ENCODE assay signal across 12 cellular contexts in genomic region chr3:168117059-168117458, GRCh38. TPM values are rescaled to one million over a fixed set of nuclear protein-coding genes. Genes with fewer than 3 reads are reported as not detected.
DNase-seq lines count a peak whose midpoint lies in the region; ATAC-seq and TF ChIP-seq lines count a peak whose summit lies in the region.
"Had no signal": no experiment of that assay in that cellular context is flagged by ENCODE, and none has a peak within 500 bp of the region (broad histone marks: within the 10 kb centered on the region; RNA-seq: fewer than 3 reads in every experiment).

No MANE protein-coding gene starts in this region.

- intact Hi-C loops in transverse colon (cut with DNase I; ENCODE audit: low total_unique reads): loop anchor here (10.0 kb wide), 1 partner anchor 62 kb away; no protein-coding TSS in a partner anchor

- H3K4me3 Mint-ChIP-seq in immature natural killer cell: no peak overlapping the region
- H3K4me3 Mint-ChIP-seq: activated naive CD4-positive, alpha-beta T cell treated with anti-CD3 and anti-CD28 coated beads for 36 hours had no signal

- in situ Hi-C loops in transverse colon (cut with MboI; ENCODE audit: low pct_ligation_motif_present in 1 of 4, low pct_unique_long_range_greater_than_20kb in 1 of 4, low sequenced_read_pairs in 3 of 4): no loop called here

- ATAC-seq in GM19397 (IDR thresholded peaks at IDR 0.05; ENCODE audit: unreplicated experiment): no peak
- ATAC-seq: A549 had no signal

- TF ChIP-seq CTCF in cardiac muscle cell (IDR thresholded peaks at IDR 0.05; ENCODE audit: low read depth, low read length) (no peak), right atrium auricular region (IDR thresholded peaks at IDR 0.05) (no peak), foreskin fibroblast (IDR thresholded peaks at IDR 0.05; ENCODE audit: low read depth, low read length) (no peak), transverse colon (IDR thresholded peaks at IDR 0.05) (no peak)

- WGBS in transverse colon (ENCODE audit: low coverage in 1 of 2), 2 donors: 15 to 48% methylated on average over 3 of the region's 3 CpGs

- no peaks in the 10 kb centered on the region for H3K27me3 Mint-ChIP-seq in immature natural killer cell (ENCODE audit: low read depth in 3 of 3)

- H3K9me3 ChIP-seq in cardiac muscle cell (ENCODE audit: low read depth) (no peaks in the 10 kb centered on the region), right atrium auricular region (no peaks in the 10 kb centered on the region), adipocyte (ENCODE audit: control insufficient read depth, low read length) (no peaks in the 10 kb centered on the region), transverse colon (no peaks in the 10 kb centered on the region)
- H3K9me3 ChIP-seq: A549 had no signal

- peaks cover 0 to 6% of the 10 kb centered on the region in 2 donors for H3K4me1 Mint-ChIP-seq in immature natural killer cell

- peak in 1 of 2 donors; percentile 74 for DNase-seq in cardiac muscle cell (ENCODE audit: low read depth in 1 of 2, low spot score in 1 of 2)
- no peak for DNase-seq in right atrium auricular region (ENCODE audit: low spot score)
- peak; percentile 17 for DNase-seq in adipocyte (ENCODE audit: low read depth)
- DNase-seq in foreskin fibroblast: peak; percentile 32 to 44
- no peak for DNase-seq in transverse colon
- DNase-seq in immature natural killer cell: no peak
- DNase-seq in retina: no peak
- DNase-seq: activated naive CD4-positive, alpha-beta T cell treated with anti-CD3 and anti-CD28 coated beads for 36 hours; NCI-H446 treated with DMSO at 0.1 percent for 48 hours; stimulated activated CD4-positive, alpha-beta T cell treated with anti-CD3 and anti-CD28 coated beads, Interleukin-15, amount 100 ng/mL, for 24 hours had no signal

- H3K9me3 Mint-ChIP-seq in immature natural killer cell: no peaks in the 10 kb centered on the region
- H3K9me3 Mint-ChIP-seq: activated naive CD4-positive, alpha-beta T cell treated with anti-CD3 and anti-CD28 coated beads for 36 hours had no signal

- TF ChIP-seq EP300 in transverse colon (IDR thresholded peaks at IDR 0.05; ENCODE audit: low read depth): no peak

- no peak for TF ChIP-seq POLR2A in transverse colon (IDR thresholded peaks at IDR 0.05)

- H3K4me1 ChIP-seq in cardiac muscle cell (ENCODE audit: low read depth) (peaks cover 28% of the 10 kb centered on the region), right atrium auricular region (peaks cover 0 to 27% of the 10 kb centered on the region in 2 donors), adipocyte (ENCODE audit: control insufficient read depth, insufficient read depth, low read length) (peaks cover 30% of the 10 kb centered on the region), transverse colon (peaks cover 4 to 38% (median 20%) of the 10 kb centered on the region in 4 donors)

- H3K4me3 ChIP-seq in cardiac muscle cell: no peak overlapping the region
- H3K4me3 ChIP-seq in right atrium auricular region: no peak overlapping the region
- no peak overlapping the region for H3K4me3 ChIP-seq in adipocyte (ENCODE audit: low read length)
- H3K4me3 ChIP-seq in foreskin fibroblast (ENCODE audit: low read depth in 1 of 2, low read length in 2 of 2): no peak overlapping the region
- H3K4me3 ChIP-seq in transverse colon: no peak overlapping the region
- H3K4me3 ChIP-seq: A549 had no signal

- H3K27me3 ChIP-seq in cardiac muscle cell (no peaks in the 10 kb centered on the region), right atrium auricular region (no peaks in the 10 kb centered on the region), adipocyte (replicated peaks; ENCODE audit: control insufficient read depth, insufficient read depth, low read length) (no peaks in the 10 kb centered on the region), transverse colon (no peaks in the 10 kb centered on the region)

- no peak overlapping the region for H3K27ac Mint-ChIP-seq in immature natural killer cell
- H3K27ac Mint-ChIP-seq: activated naive CD4-positive, alpha-beta T cell treated with anti-CD3 and anti-CD28 coated beads for 36 hours had no signal

- no peak overlapping the region for H3K9ac ChIP-seq in adipocyte (ENCODE audit: low read length)

- no peaks in the 10 kb centered on the region for H3K36me3 Mint-ChIP-seq in immature natural killer cell

- H3K27ac ChIP-seq in cardiac muscle cell (peak overlapping the region; percentile 37), right atrium auricular region (peak overlapping the region in 1 of 2 donors; percentile 2), transverse colon (peak overlapping the region; percentile 46 to 63 (median 55))
- H3K27ac ChIP-seq: A549 had no signal

- no peaks in the 10 kb centered on the region for H3K36me3 ChIP-seq in cardiac muscle cell
- H3K36me3 ChIP-seq in right atrium auricular region: no peaks in the 10 kb centered on the region
- no peaks in the 10 kb centered on the region for H3K36me3 ChIP-seq in adipocyte (ENCODE audit: control insufficient read depth, insufficient read depth, low read length, severe bottlenecking)
- H3K36me3 ChIP-seq in transverse colon: no peaks in the 10 kb centered on the region

RNA-seq across cellular contexts. Expression of gene GOLIM4, which starts 21.3 kb away (rescaled TPM):
- total RNA-seq in cardiac muscle cell: 149 and 210 TPM in 2 replicates
- 61.9 and 73.3 TPM in 2 replicates for polyA plus RNA-seq in cardiac muscle cell
- total RNA-seq in right atrium auricular region: 10 to 100 TPM; 56.0 to 63.7 TPM
- total RNA-seq in transverse colon: 100 to 1,000 TPM in 2 of 4 donors, 10 to 100 TPM in 2; 87.2 to 120 (median 101) TPM
- polyA plus RNA-seq in immature natural killer cell: 1 to 10 TPM; 2.3 to 7.7 (median 4.1) TPM

Comparison
In these comparisons a context has a peak if more than half of its experiments do, and no peak if none do; other contexts are left out.
1. DNase-seq: peak in adipocyte (single experiment) and foreskin fibroblast (2 of 2); none in right atrium auricular region (single experiment), transverse colon (single experiment), immature natural killer cell (0 of 3) and retina (single experiment).